In genomic region chr13:98847780-98848179, GRCh38 we compare ENCODE assay signal across 1 cellular context.
TF ChIP-seq lines count a peak whose summit lies in the region.

No MANE protein-coding gene starts in this region.

TF ChIP-seq in GM23338, 12 proteins besides CTCF, POLR2A, EP300 and RAD21 (continued from another document):
- TF ChIP-seq, protein P1, sequence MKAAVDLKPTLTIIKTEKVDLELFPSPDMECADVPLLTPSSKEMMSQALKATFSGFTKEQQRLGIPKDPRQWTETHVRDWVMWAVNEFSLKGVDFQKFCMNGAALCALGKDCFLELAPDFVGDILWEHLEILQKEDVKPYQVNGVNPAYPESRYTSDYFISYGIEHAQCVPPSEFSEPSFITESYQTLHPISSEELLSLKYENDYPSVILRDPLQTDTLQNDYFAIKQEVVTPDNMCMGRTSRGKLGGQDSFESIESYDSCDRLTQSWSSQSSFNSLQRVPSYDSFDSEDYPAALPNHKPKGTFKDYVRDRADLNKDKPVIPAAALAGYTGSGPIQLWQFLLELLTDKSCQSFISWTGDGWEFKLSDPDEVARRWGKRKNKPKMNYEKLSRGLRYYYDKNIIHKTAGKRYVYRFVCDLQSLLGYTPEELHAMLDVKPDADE (IDR thresholded peaks at IDR 0.05), result no peak
- no peak for TF ChIP-seq ZNF114 (CRISPR knock-in tag; IDR thresholded peaks at IDR 0.05)
- TF ChIP-seq NANOG (IDR thresholded peaks at IDR 0.05; ENCODE audit: borderline replicate concordance), result no peak
- TF ChIP-seq ZNF462 (CRISPR knock-in tag; IDR thresholded peaks at IDR 0.05), result no peak
- TF ChIP-seq, protein P2, sequence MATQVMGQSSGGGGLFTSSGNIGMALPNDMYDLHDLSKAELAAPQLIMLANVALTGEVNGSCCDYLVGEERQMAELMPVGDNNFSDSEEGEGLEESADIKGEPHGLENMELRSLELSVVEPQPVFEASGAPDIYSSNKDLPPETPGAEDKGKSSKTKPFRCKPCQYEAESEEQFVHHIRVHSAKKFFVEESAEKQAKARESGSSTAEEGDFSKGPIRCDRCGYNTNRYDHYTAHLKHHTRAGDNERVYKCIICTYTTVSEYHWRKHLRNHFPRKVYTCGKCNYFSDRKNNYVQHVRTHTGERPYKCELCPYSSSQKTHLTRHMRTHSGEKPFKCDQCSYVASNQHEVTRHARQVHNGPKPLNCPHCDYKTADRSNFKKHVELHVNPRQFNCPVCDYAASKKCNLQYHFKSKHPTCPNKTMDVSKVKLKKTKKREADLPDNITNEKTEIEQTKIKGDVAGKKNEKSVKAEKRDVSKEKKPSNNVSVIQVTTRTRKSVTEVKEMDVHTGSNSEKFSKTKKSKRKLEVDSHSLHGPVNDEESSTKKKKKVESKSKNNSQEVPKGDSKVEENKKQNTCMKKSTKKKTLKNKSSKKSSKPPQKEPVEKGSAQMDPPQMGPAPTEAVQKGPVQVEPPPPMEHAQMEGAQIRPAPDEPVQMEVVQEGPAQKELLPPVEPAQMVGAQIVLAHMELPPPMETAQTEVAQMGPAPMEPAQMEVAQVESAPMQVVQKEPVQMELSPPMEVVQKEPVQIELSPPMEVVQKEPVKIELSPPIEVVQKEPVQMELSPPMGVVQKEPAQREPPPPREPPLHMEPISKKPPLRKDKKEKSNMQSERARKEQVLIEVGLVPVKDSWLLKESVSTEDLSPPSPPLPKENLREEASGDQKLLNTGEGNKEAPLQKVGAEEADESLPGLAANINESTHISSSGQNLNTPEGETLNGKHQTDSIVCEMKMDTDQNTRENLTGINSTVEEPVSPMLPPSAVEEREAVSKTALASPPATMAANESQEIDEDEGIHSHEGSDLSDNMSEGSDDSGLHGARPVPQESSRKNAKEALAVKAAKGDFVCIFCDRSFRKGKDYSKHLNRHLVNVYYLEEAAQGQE (IDR thresholded peaks at IDR 0.05; ENCODE audit: unreplicated experiment), result no peak
- TF ChIP-seq ZNF331 (CRISPR knock-in tag; IDR thresholded peaks at IDR 0.05; ENCODE audit: low read depth), result no peak
- no peak for TF ChIP-seq CREB1 (CRISPR knock-in tag; IDR thresholded peaks at IDR 0.05; ENCODE audit: low read depth)
- TF ChIP-seq EZH2phosphoT487 (IDR thresholded peaks at IDR 0.05; ENCODE audit: unreplicated experiment), result no peak
